Comparison of ENCODE assay signal across 32 cellular contexts in the genomic region with DNA sequence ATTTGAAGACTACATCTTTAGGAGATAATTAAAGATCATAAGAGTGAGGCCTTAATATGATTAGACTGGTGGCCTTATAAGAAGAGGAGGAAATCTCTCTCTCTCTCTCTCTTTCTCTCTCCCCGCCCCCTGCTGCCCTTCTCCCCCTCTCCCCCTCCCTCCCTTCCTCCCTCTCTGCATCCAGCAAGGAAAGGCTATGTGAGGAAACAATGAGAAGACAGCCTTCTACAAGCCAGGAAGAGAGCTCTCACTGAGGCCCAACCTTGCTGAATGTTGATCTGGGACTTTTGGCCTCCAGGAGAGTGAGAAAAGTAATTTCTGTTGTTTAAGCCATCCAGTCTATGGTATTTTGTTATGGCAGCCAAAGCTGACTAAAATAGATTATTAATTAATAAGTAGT. TPM values are rescaled to one million over a fixed set of nuclear protein-coding genes. Genes with fewer than 3 reads are reported as not detected.
"Had no signal": no experiment of that assay in that cellular context is flagged by ENCODE, and none has a peak within 500 bp of the region (broad histone marks: within the 10 kb centered on the region; RNA-seq: fewer than 3 reads in every experiment).

No MANE protein-coding gene starts in this region.

- H3K36me3 Mint-ChIP-seq: activated naive CD4-positive, alpha-beta T cell treated with anti-CD3 and anti-CD28 coated beads, Interleukin-2, amount 10 ng/mL, durations not matched to agents 7 days and 5 days; activated naive CD8-positive, alpha-beta T cell; brain had no signal

- H3K9me3 ChIP-seq: SJCRH30 had no signal

- H3K27ac ChIP-seq: SJCRH30, SK-N-MC had no signal

- H3K27ac Mint-ChIP-seq: activated CD4-positive, alpha-beta T cell treated with anti-CD3 and anti-CD28 coated beads for 36 hours; activated CD4-positive, alpha-beta T cell treated with anti-CD3 and anti-CD28 coated beads, Interleukin-2, amount 10 ng/mL, durations not matched to agents 7 days and 5 days; activated naive CD4-positive, alpha-beta T cell treated with anti-CD3 and anti-CD28 coated beads, Interleukin-2, amount 10 ng/mL, durations not matched to agents 7 days and 5 days; activated naive CD8-positive, alpha-beta T cell; activated naive CD8-positive, alpha-beta T cell treated with anti-CD3 and anti-CD28 coated beads, Interleukin-2, amount 50 U/mL, for 24 hours; activated T-helper 1 cell treated with anti-CD3 and anti-CD28 coated beads, Interleukin-12 subunit alpha, Interleukin-12 subunit beta, Interleukin-2, Interleukin-4 antibody, amounts not matched to agents 30 ng/mL and 10 ng/mL and 1 ng/mL, durations not matched to agents 14 hours and 24 hours and 36 hours; brain; T-helper 1 cell treated with Interleukin-12 subunit alpha and Interleukin-12 subunit beta and Interleukin-4 antibody, amounts not matched to agents 30 μg/mL and 1 μg/mL, for 36 hours; T-helper 2 cell treated with Interferon-gamma antibody and Interleukin-4, amounts not matched to agents 5 μg/mL and 100 μg/mL, for 36 hours had no signal

- H3K4me3 Mint-ChIP-seq: activated CD4-positive, alpha-beta T cell treated with anti-CD3 and anti-CD28 coated beads for 36 hours; activated CD4-positive, alpha-beta T cell treated with anti-CD3 and anti-CD28 coated beads, Interleukin-2, amount 10 ng/mL, durations not matched to agents 7 days and 5 days; activated naive CD4-positive, alpha-beta T cell treated with anti-CD3 and anti-CD28 coated beads, Interleukin-2, amount 10 ng/mL, durations not matched to agents 7 days and 5 days; activated naive CD8-positive, alpha-beta T cell; activated naive CD8-positive, alpha-beta T cell treated with anti-CD3 and anti-CD28 coated beads, Interleukin-2, amount 50 U/mL, for 24 hours; activated T-cell treated with anti-CD3 and anti-CD28 coated beads, Interleukin-2, amount 50 U/mL, for 4 hours; activated T-helper 1 cell treated with anti-CD3 and anti-CD28 coated beads, Interleukin-12 subunit alpha, Interleukin-12 subunit beta, Interleukin-2, Interleukin-4 antibody, amounts not matched to agents 30 ng/mL and 10 ng/mL and 1 ng/mL, durations not matched to agents 14 hours and 24 hours and 36 hours; brain; T-helper 1 cell treated with Interleukin-12 subunit alpha and Interleukin-12 subunit beta and Interleukin-4 antibody, amounts not matched to agents 30 μg/mL and 1 μg/mL, for 36 hours; T-helper 2 cell treated with Interferon-gamma antibody and Interleukin-4, amounts not matched to agents 5 μg/mL and 100 μg/mL, for 36 hours had no signal

- H3K4me3 ChIP-seq: SJCRH30, SK-N-MC had no signal

- H3K4me1 ChIP-seq: SJCRH30 had no signal

- ATAC-seq: activated CD4-positive, alpha-beta T cell treated with anti-CD3 and anti-CD28 coated beads for 36 hours; activated CD4-positive, CD25-positive, alpha-beta regulatory T cell treated with anti-CD3 and anti-CD28 coated beads, Interleukin-2, amount 50 U/mL, for 24 hours; activated naive CD8-positive, alpha-beta T cell treated with anti-CD3 and anti-CD28 coated beads, Interleukin-2, amount 50 U/mL, for 24 hours; activated T-cell treated with anti-CD3 and anti-CD28 coated beads, Interleukin-2, amount 50 U/mL, for 4 hours; Panc1 had no signal

- H3K4me1 Mint-ChIP-seq: activated CD4-positive, alpha-beta T cell treated with anti-CD3 and anti-CD28 coated beads for 36 hours; activated CD4-positive, alpha-beta T cell treated with anti-CD3 and anti-CD28 coated beads, Interleukin-2, amount 10 ng/mL, durations not matched to agents 7 days and 5 days; activated naive CD4-positive, alpha-beta T cell treated with anti-CD3 and anti-CD28 coated beads, Interleukin-2, amount 10 ng/mL, durations not matched to agents 7 days and 5 days; activated naive CD8-positive, alpha-beta T cell treated with anti-CD3 and anti-CD28 coated beads, Interleukin-2, amount 50 U/mL, for 24 hours; brain had no signal

- DNase-seq: activated CD4-positive, alpha-beta T cell treated with anti-CD3 and anti-CD28 coated beads for 36 hours; activated CD4-positive, alpha-beta T cell treated with anti-CD3 and anti-CD28 coated beads, Interleukin-2, amount 10 ng/mL, durations not matched to agents 7 days and 5 days; activated CD4-positive, alpha-beta T cell treated with anti-CD3 and anti-CD28 coated beads, Interleukin-2, amount 50 U/mL, for 48 hours; activated CD8-positive, alpha-beta memory T cell treated with anti-CD3 and anti-CD28 coated beads, Interleukin-2, amount 50 U/mL, for 4 hours; activated naive CD4-positive, alpha-beta T cell treated with anti-CD3 and anti-CD28 coated beads, Interleukin-2, amount 10 ng/mL, durations not matched to agents 7 days and 5 days; activated naive CD8-positive, alpha-beta T cell treated with anti-CD3 and anti-CD28 coated beads, Interleukin-2, amount 50 U/mL, for 24 hours; activated T-cell treated with anti-CD3 and anti-CD28 coated beads for 4 hours; activated T-cell treated with anti-CD3 and anti-CD28 coated beads, Interleukin-2, amount 50 U/mL, for 4 hours; anterior cingulate cortex; caudate nucleus; cerebellar nuclear complex; NCI-H1105; NCI-H1417 treated with DMSO at 0.1 percent for 48 hours; NCI-H187 treated with DMSO at 0.1 percent for 48 hours; NCI-H2081; NCI-H2171 treated with DMSO at 0.1 percent for 48 hours; NCI-H2227 treated with DMSO at 0.1 percent for 48 hours; NCI-H446; NCI-H510A treated with DMSO at 0.1 percent for 48 hours; NCI-H526 treated with DMSO at 0.1 percent for 48 hours; NCI-H774; SHP77; SJCRH30 had no signal

- H3K36me3 ChIP-seq: SJCRH30 had no signal

- H3K27me3 ChIP-seq: SJCRH30 had no signal

- H3K9me3 Mint-ChIP-seq: activated CD4-positive, alpha-beta T cell treated with anti-CD3 and anti-CD28 coated beads, Interleukin-2, amount 10 ng/mL, durations not matched to agents 7 days and 5 days; activated naive CD4-positive, alpha-beta T cell treated with anti-CD3 and anti-CD28 coated beads, Interleukin-2, amount 10 ng/mL, durations not matched to agents 7 days and 5 days; activated naive CD8-positive, alpha-beta T cell treated with anti-CD3 and anti-CD28 coated beads, Interleukin-2, amount 50 U/mL, for 24 hours; activated T-cell treated with anti-CD3 and anti-CD28 coated beads, Interleukin-2, amount 50 U/mL, for 4 hours; activated T-helper 1 cell treated with anti-CD3 and anti-CD28 coated beads, Interleukin-12 subunit alpha, Interleukin-12 subunit beta, Interleukin-2, Interleukin-4 antibody, amounts not matched to agents 30 ng/mL and 10 ng/mL and 1 ng/mL, durations not matched to agents 14 hours and 24 hours and 36 hours; brain; T-helper 1 cell treated with Interleukin-12 subunit alpha and Interleukin-12 subunit beta and Interleukin-4 antibody, amounts not matched to agents 30 μg/mL and 1 μg/mL, for 36 hours; T-helper 2 cell treated with Interferon-gamma antibody and Interleukin-4, amounts not matched to agents 5 μg/mL and 100 μg/mL, for 36 hours had no signal

RNA-seq across cellular contexts. Expression of gene FOXD3, which starts 21.6 kb away (rescaled TPM):
- total RNA-seq: activated CD4-positive, alpha-beta T cell treated with anti-CD3 and anti-CD28 coated beads for 36 hours; activated CD4-positive, alpha-beta T cell treated with anti-CD3 and anti-CD28 coated beads, Interleukin-2, amount 10 ng/mL, durations not matched to agents 7 days and 5 days; activated T-cell treated with anti-CD3 and anti-CD28 coated beads, Interleukin-2, amount 50 U/mL, for 4 hours; activated T-helper 1 cell treated with anti-CD3 and anti-CD28 coated beads, Interleukin-12 subunit alpha, Interleukin-12 subunit beta, Interleukin-2, Interleukin-4 antibody, amounts not matched to agents 30 ng/mL and 10 ng/mL and 1 ng/mL, durations not matched to agents 14 hours and 24 hours and 36 hours; bronchial epithelial cell had no signal
